ENCODE assay signal across 1 cellular context in genomic region chr1:162889989-162890388, GRCh38.
TF ChIP-seq lines count a peak whose summit lies in the region.

No MANE protein-coding gene starts in this region.

TF ChIP-seq in SK-N-SH treated with all-trans-retinoic acid at 6 μM for 48 hours, 23 proteins besides CTCF, POLR2A, EP300 and RAD21 (continued from another document):
- peak; percentile 99 for TF ChIP-seq TSHZ2 (CRISPR knock-in tag; IDR thresholded peaks at IDR 0.05)
- no peak for TF ChIP-seq BACH2 (CRISPR knock-in tag; IDR thresholded peaks at IDR 0.05; ENCODE audit: borderline replicate concordance)
- TF ChIP-seq RARB (CRISPR knock-in tag; IDR thresholded peaks at IDR 0.05), result peak; percentile 16; the same call in 1 of the 2 replicates
- peak; percentile 97 for TF ChIP-seq GLIS3 (CRISPR knock-in tag; IDR thresholded peaks at IDR 0.05)
- TF ChIP-seq ISL1 (CRISPR knock-in tag; IDR thresholded peaks at IDR 0.05), result peak; percentile 100
